ENCODE assay signal across 1 cellular context in the genomic region with DNA sequence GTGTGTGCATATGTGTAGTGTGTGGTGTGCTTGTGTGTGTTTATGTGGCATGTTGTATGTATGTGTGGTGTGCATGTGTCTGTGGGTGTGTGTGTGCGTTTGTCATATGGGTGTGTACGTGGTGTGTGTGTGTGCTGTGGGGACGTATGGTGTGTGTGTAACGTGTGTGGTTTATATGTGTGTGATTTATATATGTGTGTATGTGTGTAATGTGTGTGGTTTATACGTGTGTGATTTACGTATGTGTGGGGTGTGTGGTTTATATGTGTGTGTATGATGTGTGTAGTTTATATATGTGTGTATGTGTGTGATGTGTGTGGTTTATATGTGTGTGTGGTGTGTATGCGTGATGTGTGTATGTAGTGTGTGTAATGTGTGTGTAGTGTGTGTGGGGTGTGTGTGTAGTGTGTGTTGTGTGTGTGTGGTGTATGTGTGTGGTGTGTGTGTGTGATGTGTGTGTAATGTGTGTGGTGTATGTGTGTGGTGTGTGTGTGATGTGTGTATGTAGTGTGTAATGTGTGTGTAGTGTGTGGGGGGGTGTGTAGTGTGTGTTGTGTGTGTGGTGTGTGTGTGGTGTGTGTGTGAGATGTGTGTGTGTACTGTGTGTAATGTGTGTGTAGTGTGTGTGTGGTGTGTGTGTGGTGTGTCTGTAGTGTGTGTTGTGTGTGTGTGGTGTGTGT.
A peak's percentile ranks its signal among the peaks of the same experiment; 100 is the strongest.
TF ChIP-seq lines count a peak whose summit lies in the region.

No MANE protein-coding gene starts in this region.

TF ChIP-seq in HEK293T, 16 proteins besides CTCF, POLR2A, EP300 and RAD21:
- TF ChIP-seq CTBP1 (IDR thresholded peaks at IDR 0.05; ENCODE audit: borderline replicate concordance) (0 out of 2 replicates have a peak, but pooled peaks have one; percentile 45), ZNF384 (IDR thresholded peaks at IDR 0.05) (no peak)
- TF ChIP-seq, protein P1, sequence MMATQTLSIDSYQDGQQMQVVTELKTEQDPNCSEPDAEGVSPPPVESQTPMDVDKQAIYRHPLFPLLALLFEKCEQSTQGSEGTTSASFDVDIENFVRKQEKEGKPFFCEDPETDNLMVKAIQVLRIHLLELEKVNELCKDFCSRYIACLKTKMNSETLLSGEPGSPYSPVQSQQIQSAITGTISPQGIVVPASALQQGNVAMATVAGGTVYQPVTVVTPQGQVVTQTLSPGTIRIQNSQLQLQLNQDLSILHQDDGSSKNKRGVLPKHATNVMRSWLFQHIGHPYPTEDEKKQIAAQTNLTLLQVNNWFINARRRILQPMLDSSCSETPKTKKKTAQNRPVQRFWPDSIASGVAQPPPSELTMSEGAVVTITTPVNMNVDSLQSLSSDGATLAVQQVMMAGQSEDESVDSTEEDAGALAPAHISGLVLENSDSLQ (IDR thresholded peaks at IDR 0.05), result 0 out of 2 replicates have a peak, but pooled peaks have one; percentile 4
TF ChIP-seq in HEK293T: peak in this region for 2.
